ENCODE assay signal across 12 cellular contexts in the genomic region with DNA sequence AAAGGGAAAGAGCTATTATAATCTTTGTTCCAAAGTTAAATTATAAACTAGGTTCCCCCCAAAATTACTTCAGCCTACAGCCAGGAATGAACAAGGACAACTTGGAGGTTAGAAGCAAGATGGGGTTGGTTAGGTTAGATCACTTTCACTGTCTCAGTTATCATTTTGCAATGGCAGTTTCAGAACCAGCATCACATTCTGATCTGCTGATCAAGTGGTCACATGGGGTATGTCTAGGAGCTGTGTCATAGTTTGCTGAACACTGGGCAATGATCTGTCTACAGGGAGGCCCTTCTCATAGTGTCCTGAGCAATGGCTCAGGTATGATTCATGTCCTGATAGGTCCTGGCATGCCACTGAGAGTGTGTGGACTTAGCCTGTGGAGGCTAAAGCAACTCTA. TPM values are rescaled to one million over a fixed set of nuclear protein-coding genes. Genes with fewer than 3 reads are reported as not detected.
DNase-seq lines count a peak whose midpoint lies in the region; ATAC-seq, FAIRE-seq and TF ChIP-seq lines count a peak whose summit lies in the region.
"Had no signal": no experiment of that assay in that cellular context is flagged by ENCODE, and none has a peak within 500 bp of the region (broad histone marks: within the 10 kb centered on the region; RNA-seq: fewer than 3 reads in every experiment).

No MANE protein-coding gene starts in this region.

- H3K4me3 ChIP-seq in IMR-90 (ENCODE audit: insufficient read depth, low read depth, low read length) (no peak overlapping the region), bronchial epithelial cell (ENCODE audit: low read depth, low read length) (no peak overlapping the region), left lung (no peak overlapping the region), ovary (no peak overlapping the region), thyroid gland (replicated peaks in 1 of 3) (no peak overlapping the region)

- H3K18ac ChIP-seq in IMR-90 (ENCODE audit: low read depth, low read length), result no peak overlapping the region

- H3K4me1 ChIP-seq in IMR-90 (ENCODE audit: control insufficient read depth, insufficient read depth, low read length) (peaks cover 3% of the 10 kb centered on the region; the same call in 1 of the 2 replicates), left lung (no peaks in the 10 kb centered on the region), ovary (ENCODE audit: insufficient read depth) (no peaks in the 10 kb centered on the region), thyroid gland (no peaks in the 10 kb centered on the region)

- H4K91ac ChIP-seq in IMR-90 (ENCODE audit: insufficient read depth, low read depth, low read length), result no peak overlapping the region

- TF ChIP-seq CTCF in IMR-90 (conservative IDR thresholded peaks at IDR 0.05; ENCODE audit: low read depth, low read length), result no peak
- no peak for TF ChIP-seq CTCF in bronchial epithelial cell (IDR thresholded peaks at IDR 0.05; ENCODE audit: insufficient read depth, low read length, severe bottlenecking)
- TF ChIP-seq CTCF in left lung (IDR thresholded peaks at IDR 0.05), result no peak
- TF ChIP-seq CTCF in ovary (IDR thresholded peaks at IDR 0.05), result no peak
- TF ChIP-seq CTCF in thyroid gland (IDR thresholded peaks at IDR 0.05), result no peak

- no peak for TF ChIP-seq EP300 in ovary (IDR thresholded peaks at IDR 0.05)

- H2BK20ac ChIP-seq in IMR-90 (ENCODE audit: low read depth, low read length), result no peak overlapping the region

- H3K79me1 ChIP-seq in IMR-90 (ENCODE audit: low read depth in 1 of 2, low read length in 2 of 2), result no peaks in the 10 kb centered on the region

- H3K27me3 ChIP-seq in IMR-90 (ENCODE audit: control insufficient read depth, insufficient read depth, low read length) (no peaks in the 10 kb centered on the region), bronchial epithelial cell (ENCODE audit: control insufficient read depth, insufficient read depth, low read length) (no peaks in the 10 kb centered on the region), left lung (no peaks in the 10 kb centered on the region), ovary (no peaks in the 10 kb centered on the region), thyroid gland (no peaks in the 10 kb centered on the region)

- H4K5ac ChIP-seq in IMR-90 (ENCODE audit: low read depth, low read length), result no peak overlapping the region

- H3K36me3 ChIP-seq in IMR-90 (ENCODE audit: control insufficient read depth, insufficient read depth, low read length), result no peaks in the 10 kb centered on the region
- no peaks in the 10 kb centered on the region for H3K36me3 ChIP-seq in bronchial epithelial cell (ENCODE audit: control insufficient read depth, insufficient read depth, low read length)
- no peaks in the 10 kb centered on the region for H3K36me3 ChIP-seq in left lung
- H3K36me3 ChIP-seq in ovary, result no peaks in the 10 kb centered on the region
- H3K36me3 ChIP-seq in thyroid gland, result no peaks in the 10 kb centered on the region

- peak; percentile 88 for FAIRE-seq in bronchial epithelial cell (lab: Jason Lieb, UNC)

- CTCF ChIA-PET in IMR-90 (lab: Yijun Ruan, JAX), result no interaction called here

- no peak overlapping the region for H2AK5ac ChIP-seq in IMR-90 (ENCODE audit: low read depth, low read length)

- H3K9me3 ChIP-seq in IMR-90 (ENCODE audit: control insufficient read depth, insufficient read depth, low read length) (0 out of 2 replicates have a peak, but pooled peaks cover 1% of the 10 kb centered on the region), left lung (no peaks in the 10 kb centered on the region), ovary (no peaks in the 10 kb centered on the region), thyroid gland (no peaks in the 10 kb centered on the region)

- no peak overlapping the region for H2AK9ac ChIP-seq in IMR-90 (replicated peaks; ENCODE audit: low read depth, low read length, poor library complexity)

- POLR2A ChIA-PET in IMR-90 (lab: Charles Lee; ENCODE audit: unreplicated experiment), result no interaction called here

- no TSS peak for BruUV-seq in IMR-90 (replicated peaks; lab: Mats Ljungman, UMichigan)

- no peak overlapping the region for H3K4me2 ChIP-seq in IMR-90 (ENCODE audit: low read depth, low read length)

- no peak overlapping the region for H3K14ac ChIP-seq in IMR-90 (replicated peaks; ENCODE audit: low read depth, low read length)

- no peak for TF ChIP-seq POLR2A in IMR-90 (IDR thresholded peaks at IDR 0.05; ENCODE audit: low read depth, low read length)
- no peak for TF ChIP-seq POLR2A in ovary (IDR thresholded peaks at IDR 0.05)
- TF ChIP-seq POLR2A in thyroid gland (IDR thresholded peaks at IDR 0.05), result no peak

- H3K9me1 ChIP-seq in IMR-90 (ENCODE audit: insufficient read depth, low read length), result no peaks in the 10 kb centered on the region

- no peaks in the 10 kb centered on the region for H4K20me1 ChIP-seq in IMR-90 (ENCODE audit: insufficient read depth, low read length)

- no peak overlapping the region for H2BK120ac ChIP-seq in IMR-90 (ENCODE audit: low read depth, low read length)

- H2AFZ ChIP-seq in IMR-90 (replicated peaks; ENCODE audit: low read length, poor library complexity), result peak overlapping the region; percentile 9

- no peak overlapping the region for H4K8ac ChIP-seq in IMR-90 (ENCODE audit: low read depth in 2 of 2, low read length in 2 of 2)

- in situ Hi-C loops in IMR-90 (cut with MboI; ENCODE audit: low sequenced_read_pairs), result no loop called here

- dilution Hi-C loops in IMR-90 (cut with HindIII; ENCODE audit: low sequenced_read_pairs, unreplicated experiment), result no loop called here

- no peak overlapping the region for H3K4ac ChIP-seq in IMR-90 (ENCODE audit: low read depth, low read length)

- no peak overlapping the region for H3K56ac ChIP-seq in IMR-90 (ENCODE audit: extremely low read depth, insufficient read depth, low read length)

- H3K23ac ChIP-seq in IMR-90 (ENCODE audit: low read depth, low read length), result no peak overlapping the region

- no peak overlapping the region for H3K27ac ChIP-seq in IMR-90 (ENCODE audit: insufficient read depth, low read length)
- H3K27ac ChIP-seq in left lung, result no peak overlapping the region
- H3K27ac ChIP-seq in ovary, result no peak overlapping the region
- no peak overlapping the region for H3K27ac ChIP-seq in thyroid gland
- H3K27ac ChIP-seq: C4-2B had no signal

- peak; percentile 50 for DNase-seq in AG20443 (ENCODE audit: low spot score)
- DNase-seq in IMR-90, result peak; percentile 84
- DNase-seq in bronchial epithelial cell (ENCODE audit: low read depth), result peak; percentile 97
- no peak for DNase-seq in left lung
- no peak for DNase-seq in NCI-H2081 treated with DMSO at 0.1 percent for 48 hours (lab: John Stamatoyannopoulos, UW)
- DNase-seq in GM19238 (ENCODE audit: insufficient read length, low spot score), result no peak
- no peak for DNase-seq in ovary
- DNase-seq in thyroid gland, result no peak
- DNase-seq: activated naive CD8-positive, alpha-beta T cell treated with anti-CD3 and anti-CD28 coated beads for 36 hours; NCI-H1694; stimulated activated CD4-positive, alpha-beta T cell treated with anti-CD3 and anti-CD28 coated beads, Interleukin-2, amount 100 ng/mL, for 24 hours had no signal

- ATAC-seq in IMR-90 (ENCODE audit: low read depth) (peak; percentile 73), left lung (peak; percentile 24)

- H2BK15ac ChIP-seq in IMR-90 (ENCODE audit: low read depth, low read length), result no peak overlapping the region

- intact Hi-C loops in IMR-90 (cut with micrococcal nuclease), result no loop called here
- intact Hi-C loops in left lung (cut with DNase I), result no loop called here
- intact Hi-C loops in ovary (cut with DNase I), result no loop called here
- intact Hi-C loops in thyroid gland (cut with DNase I), result no loop called here

- no peak for TF ChIP-seq RAD21 in IMR-90 (IDR thresholded peaks at IDR 0.05; ENCODE audit: low read length)

- H2BK5ac ChIP-seq in IMR-90 (ENCODE audit: low read depth, low read length, poor library complexity, severe bottlenecking), result no peak overlapping the region

- H3K9ac ChIP-seq in IMR-90 (ENCODE audit: low read depth, low read length), result no peak overlapping the region

TF ChIP-seq in IMR-90, 13 proteins besides CTCF, POLR2A, EP300 and RAD21:
- peak; percentile 19; the same call in 1 of the 2 replicates for TF ChIP-seq CEBPB (IDR thresholded peaks at IDR 0.05; ENCODE audit: low read depth, low read length)
- 0 out of 2 replicates have a peak, but pooled peaks have one; percentile 21 for TF ChIP-seq NFE2L2 (IDR thresholded peaks at IDR 0.05; ENCODE audit: low read depth, low read length)
- TF ChIP-seq, protein P1, sequence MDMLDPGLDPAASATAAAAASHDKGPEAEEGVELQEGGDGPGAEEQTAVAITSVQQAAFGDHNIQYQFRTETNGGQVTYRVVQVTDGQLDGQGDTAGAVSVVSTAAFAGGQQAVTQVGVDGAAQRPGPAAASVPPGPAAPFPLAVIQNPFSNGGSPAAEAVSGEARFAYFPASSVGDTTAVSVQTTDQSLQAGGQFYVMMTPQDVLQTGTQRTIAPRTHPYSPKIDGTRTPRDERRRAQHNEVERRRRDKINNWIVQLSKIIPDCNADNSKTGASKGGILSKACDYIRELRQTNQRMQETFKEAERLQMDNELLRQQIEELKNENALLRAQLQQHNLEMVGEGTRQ (IDR thresholded peaks at IDR 0.05; ENCODE audit: low read depth, low read length), result peak; percentile 86
- no peak for TF ChIP-seq FOS (IDR thresholded peaks at IDR 0.05; ENCODE audit: low read depth, low read length)

RNA-seq across cellular contexts. Expression of a gene that starts 41.6 kb away (rescaled TPM):
- total RNA-seq in IMR-90 (2012; rRNA removed) (17.4 and 30.0 TPM in 2 replicates), bronchial epithelial cell (41.6 and 43.3 TPM in 2 replicates), left lung (10 to 100 TPM; 56.4 to 59.5 TPM), ovary (10 to 100 TPM; 20.0 to 56.0 (median 38.8) TPM), thyroid gland (10 to 100 TPM; 35.9 to 54.0 (median 48.8) TPM)
- polyA plus RNA-seq in IMR-90 (2012; rRNA removed) (8.1 and 8.9 TPM in 2 replicates), ovary (10 to 100 TPM; 12.4 to 18.4 TPM)
- polyA plus RNA-seq in IMR-90 (2012; cell fraction: cytosol; rRNA removed), result 3.2 and 5.2 TPM in 2 replicates
- 3.6 and 14.6 TPM in 2 replicates for polyA plus RNA-seq in IMR-90 (2012; cell fraction: nucleus; rRNA removed; ENCODE audit: low replicate concordance)

Comparison
In these comparisons a context has a peak if more than half of its experiments do, and no peak if none do; other contexts are left out.
1. DNase-seq: peak in AG20443 (single experiment), IMR-90 (single experiment) and bronchial epithelial cell (single experiment); none in left lung (0 of 2), NCI-H2081 treated with DMSO at 0.1 percent for 48 hours (single experiment), GM19238 (single experiment), ovary (0 of 5) and thyroid gland (0 of 2).